8 cellular contexts compared by ENCODE assay signal in the genomic region with DNA sequence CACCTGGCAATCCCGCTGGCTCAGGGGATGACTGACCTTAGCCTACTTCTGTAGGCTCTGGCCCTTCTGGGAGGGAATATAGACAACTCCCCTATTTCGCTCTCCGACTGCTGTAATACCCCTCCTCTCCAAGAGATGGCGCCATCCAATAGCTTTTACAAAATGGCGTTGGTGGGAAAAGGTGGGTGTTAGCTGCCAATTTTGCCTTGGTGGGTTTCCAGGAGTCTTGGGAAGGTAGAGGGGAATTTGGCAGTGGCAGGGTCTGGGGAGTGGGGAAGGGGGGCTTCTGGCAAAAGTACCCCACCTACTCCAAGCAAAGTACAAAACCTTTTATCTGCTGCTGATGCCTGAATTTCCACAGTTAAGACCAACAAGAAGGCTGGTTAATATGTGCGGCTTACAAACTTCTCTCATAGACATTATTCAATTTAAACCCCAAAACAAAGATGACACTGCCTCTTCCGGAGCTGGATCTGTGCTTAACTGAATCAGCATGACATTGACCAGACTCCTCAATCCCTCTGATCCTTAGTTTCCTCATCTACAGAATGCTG.
DNase-seq lines count a peak whose midpoint lies in the region; FAIRE-seq and TF ChIP-seq lines count a peak whose summit lies in the region.

No MANE protein-coding gene starts in this region.

- H4K20me1 ChIP-seq in PC-9 (ENCODE audit: insufficient read depth), result no peaks in the 10 kb centered on the region

- H3K9me2 ChIP-seq in PC-9 (ENCODE audit: insufficient read depth), result no peaks in the 10 kb centered on the region

- no peaks in the 10 kb centered on the region for H3K9me3 ChIP-seq in PC-9 (ENCODE audit: insufficient read depth, low read depth)

- BruUV-seq in PC-9 (replicated peaks; lab: Mats Ljungman, UMichigan), result no TSS peak

- H3K27me3 Mint-ChIP-seq in mesothelial cell of epicardium (ENCODE audit: low read depth), result peaks cover 2% of the 10 kb centered on the region

- FAIRE-seq in H54 (lab: Jason Lieb, UNC), result no peak

- no peak overlapping the region for H3K27ac Mint-ChIP-seq in mesothelial cell of epicardium

- H3K27me3 ChIP-seq in PC-9 (ENCODE audit: insufficient read depth, low read depth), result no peaks in the 10 kb centered on the region

- no peak overlapping the region for H3K27ac ChIP-seq in PC-9
- no peak overlapping the region for H3K27ac ChIP-seq in coronary artery

- no peaks in the 10 kb centered on the region for H3K4me1 Mint-ChIP-seq in mesothelial cell of epicardium

- no peaks in the 10 kb centered on the region for H3K36me3 ChIP-seq in PC-9 (ENCODE audit: low read depth)

- DNase-seq in Caki2 (ENCODE audit: low read depth) (peak; percentile 40), H54 (ENCODE audit: insufficient read length, low spot score) (peak; percentile 16), PC-9 (peak in 1 of 2 experiments; percentile 46), coronary artery (ENCODE audit: low spot score) (no peak), mesothelial cell of epicardium (ENCODE audit: low spot score in 2 of 2, unreplicated experiment in 2 of 2) (peak in 1 of 2 experiments; percentile 55), KG1 (lab: John Stamatoyannopoulos, UW) (no peak)
- DNase-seq in stimulated activated naive CD4-positive, alpha-beta T cell treated with Interleukin-2 at 50 U/mL for 16 hours (lab: John Stamatoyannopoulos, UW), result no peak
- no peak for DNase-seq in effector CD8-positive, alpha-beta T cell (lab: John Stamatoyannopoulos, UW)

- POLR2A ChIA-PET in PC-9 (lab: Charles Lee; ENCODE audit: unreplicated experiment), result no interaction called here

- peaks cover 15% of the 10 kb centered on the region for H3K9me3 Mint-ChIP-seq in mesothelial cell of epicardium

- H3K36me3 Mint-ChIP-seq in mesothelial cell of epicardium, result peaks cover 2% of the 10 kb centered on the region

- TF ChIP-seq CTCF in PC-9 (conservative IDR thresholded peaks at IDR 0.05), result peak; percentile 98
- TF ChIP-seq CTCF in coronary artery (IDR thresholded peaks at IDR 0.05), result peak; percentile 41
- TF ChIP-seq CTCF in mesothelial cell of epicardium (IDR thresholded peaks at IDR 0.05; ENCODE audit: unreplicated experiment), result peak; percentile 66

- TF ChIP-seq POLR2A in H54 (IDR thresholded peaks at IDR 0.05; ENCODE audit: low read depth, low read length), result no peak

- no peaks in the 10 kb centered on the region for H3K79me2 ChIP-seq in PC-9 (ENCODE audit: low read depth)

- H3F3A ChIP-seq in PC-9 (ENCODE audit: insufficient read depth, low read depth), result no peaks in the 10 kb centered on the region

- H3K4me3 Mint-ChIP-seq in mesothelial cell of epicardium, result no peak overlapping the region

- no peak overlapping the region for H2AFZ ChIP-seq in PC-9

- no peaks in the 10 kb centered on the region for H3K4me1 ChIP-seq in PC-9 (replicated peaks; ENCODE audit: insufficient read depth)

- in situ Hi-C loops in Caki2 (cut with HindIII; ENCODE audit: low pct_unique_long_range_greater_than_20kb, low sequenced_read_pairs), result loop anchor here (25.0 kb wide), 1 partner anchor 159 kb away; no protein-coding TSS in a partner anchor

- CTCF ChIA-PET in PC-9 (lab: Charles Lee), result interaction anchor here (3.1 kb wide), 1 partner anchor 156 kb away, joined by 19 read pairs; no protein-coding TSS in a partner anchor

- intact Hi-C loops in PC-9 (cut with micrococcal nuclease; ENCODE audit: unreplicated experiment), result loop anchor here (1.0 to 10.0 kb wide), 2 partner anchors 156 to 306 kb away; no protein-coding TSS in a partner anchor

- H3K4me3 ChIP-seq in PC-9 (no peak overlapping the region), coronary artery (no peak overlapping the region)

- no peak overlapping the region for H3K4me2 ChIP-seq in PC-9

Comparison
In these comparisons a context has a peak if more than half of its experiments do, and no peak if none do; other contexts are left out.
1. DNase-seq: peak in Caki2 (single experiment) and H54 (single experiment); none in coronary artery (single experiment), stimulated activated naive CD4-positive, alpha-beta T cell treated with Interleukin-2 at 50 U/mL for 16 hours (single experiment), effector CD8-positive, alpha-beta T cell (single experiment) and KG1 (single experiment).
2. CTCF ChIP-seq: peak in every context shown above with its lines; median percentile 98 in PC-9; 66 in mesothelial cell of epicardium; 41 in coronary artery.